15 cellular contexts compared by ENCODE assay signal in the genomic region with DNA sequence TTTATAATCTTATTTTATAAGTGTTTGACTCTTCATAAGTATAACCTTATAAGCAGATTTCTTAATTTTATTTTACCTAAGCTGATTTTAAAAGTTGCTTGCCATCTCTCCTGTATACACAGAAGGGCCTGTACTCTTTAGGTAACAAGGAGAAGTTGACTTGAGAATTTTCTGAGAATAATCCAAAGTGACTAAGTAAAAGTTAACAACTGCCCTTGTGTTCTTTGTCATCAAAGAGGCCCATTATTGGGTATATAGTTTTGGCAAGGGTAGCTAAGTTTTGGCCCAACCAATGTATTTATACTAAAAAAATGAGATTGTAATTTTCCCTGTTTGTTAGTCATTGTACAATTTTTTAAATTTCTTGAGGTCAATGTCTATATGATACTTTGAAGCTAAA. TPM values are rescaled to one million over a fixed set of nuclear protein-coding genes. Genes with fewer than 3 reads are reported as not detected.
A peak's percentile ranks its signal among the peaks of the same experiment; 100 is the strongest.
DNase-seq lines count a peak whose midpoint lies in the region; ATAC-seq and TF ChIP-seq lines count a peak whose summit lies in the region.
"Had no signal": no experiment of that assay in that cellular context is flagged by ENCODE, and none has a peak within 500 bp of the region (broad histone marks: within the 10 kb centered on the region; RNA-seq: fewer than 3 reads in every experiment).

No MANE protein-coding gene starts in this region.

- TF ChIP-seq POLR2A in erythroblast (IDR thresholded peaks at IDR 0.05; ENCODE audit: low read length): no peak

- H3K27ac Mint-ChIP-seq in activated CD8-positive, alpha-beta memory T cell treated with anti-CD3 and anti-CD28 coated beads, Interleukin-2, amount 10 ng/mL, durations not matched to agents 7 days and 5 days: peak overlapping the region; percentile 99

- H3K27ac ChIP-seq in PC-9 (no peak overlapping the region), thymus (ENCODE audit: low read depth) (no peak overlapping the region)
- H3K27ac ChIP-seq: gastrocnemius medialis had no signal

- H3K9me3 Mint-ChIP-seq in activated CD8-positive, alpha-beta memory T cell treated with anti-CD3 and anti-CD28 coated beads, Interleukin-2, amount 10 ng/mL, durations not matched to agents 7 days and 5 days (ENCODE audit: low read depth): no peaks in the 10 kb centered on the region

- ATAC-seq in activated CD8-positive, alpha-beta memory T cell treated with anti-CD3 and anti-CD28 coated beads, Interleukin-2, amount 10 ng/mL, durations not matched to agents 7 days and 5 days: no peak
- ATAC-seq in HG03342 (IDR thresholded peaks at IDR 0.05; ENCODE audit: unreplicated experiment) (no peak), HG03025 (IDR thresholded peaks at IDR 0.05; ENCODE audit: low FRiP score, unreplicated experiment) (no peak)
- ATAC-seq: gastrocnemius medialis had no signal

- H4K20me1 ChIP-seq in PC-9 (ENCODE audit: insufficient read depth): peaks cover 33% of the 10 kb centered on the region

- no TSS peak for BruUV-seq in PC-9 (replicated peaks; lab: Mats Ljungman, UMichigan)

- H3K27me3 ChIP-seq in PC-9 (ENCODE audit: insufficient read depth, low read depth) (no peaks in the 10 kb centered on the region), thymus (ENCODE audit: control insufficient read depth, insufficient read depth) (no peaks in the 10 kb centered on the region)
- H3K27me3 ChIP-seq: gastrocnemius medialis, sigmoid colon had no signal

- H3K4me3 Mint-ChIP-seq in activated CD8-positive, alpha-beta memory T cell treated with anti-CD3 and anti-CD28 coated beads, Interleukin-2, amount 10 ng/mL, durations not matched to agents 7 days and 5 days: peak overlapping the region; percentile 96
- H3K4me3 Mint-ChIP-seq: neural crest cell had no signal

- no peaks in the 10 kb centered on the region; the same call in 1 of the 2 replicates for H3K9me2 ChIP-seq in PC-9 (ENCODE audit: insufficient read depth)

- no peaks in the 10 kb centered on the region for H3K27me3 Mint-ChIP-seq in activated CD8-positive, alpha-beta memory T cell treated with anti-CD3 and anti-CD28 coated beads, Interleukin-2, amount 10 ng/mL, durations not matched to agents 7 days and 5 days

- H3K9me3 ChIP-seq in PC-9 (ENCODE audit: insufficient read depth, low read depth) (no peaks in the 10 kb centered on the region), thymus (ENCODE audit: control insufficient read depth) (no peaks in the 10 kb centered on the region)
- H3K9me3 ChIP-seq: gastrocnemius medialis, sigmoid colon had no signal

- H3K4me1 Mint-ChIP-seq in activated CD8-positive, alpha-beta memory T cell treated with anti-CD3 and anti-CD28 coated beads, Interleukin-2, amount 10 ng/mL, durations not matched to agents 7 days and 5 days: peaks cover 52% of the 10 kb centered on the region

- DNase-seq in activated CD8-positive, alpha-beta memory T cell treated with anti-CD3 and anti-CD28 coated beads, Interleukin-2, amount 10 ng/mL, durations not matched to agents 7 days and 5 days: no peak
- DNase-seq in activated CD8-positive, alpha-beta memory T cell treated with anti-CD3 and anti-CD28 coated beads for 24 hours: no peak
- DNase-seq in PC-9 (no peak), erythroblast (lab: John Stamatoyannopoulos, UW) (peak; percentile 9 to 41), 8988T (no peak)
- DNase-seq: NCI-H1105 treated with DMSO at 0.1 percent for 48 hours, NCI-H69, sigmoid colon, trophoblast cell had no signal

- H3K4me3 ChIP-seq in PC-9 (no peak overlapping the region), thymus (ENCODE audit: low read length) (peak overlapping the region; percentile 90)

- peaks cover 60% of the 10 kb centered on the region for H3K36me3 Mint-ChIP-seq in activated CD8-positive, alpha-beta memory T cell treated with anti-CD3 and anti-CD28 coated beads, Interleukin-2, amount 10 ng/mL, durations not matched to agents 7 days and 5 days

- peaks cover 78% of the 10 kb centered on the region for H3K79me2 ChIP-seq in PC-9 (ENCODE audit: low read depth)

- H3K4me1 ChIP-seq in PC-9 (replicated peaks; ENCODE audit: insufficient read depth) (peaks cover 36% of the 10 kb centered on the region), thymus (ENCODE audit: control insufficient read depth, insufficient read depth, low read length) (peaks cover 34% of the 10 kb centered on the region)
- H3K4me1 ChIP-seq: gastrocnemius medialis, sigmoid colon had no signal

- POLR2A ChIA-PET in PC-9 (lab: Charles Lee; ENCODE audit: unreplicated experiment): no interaction called here

- no peak overlapping the region for H2AFZ ChIP-seq in PC-9

- H3F3A ChIP-seq in PC-9 (ENCODE audit: insufficient read depth, low read depth): peaks cover 12% of the 10 kb centered on the region

- CTCF ChIA-PET in activated CD8-positive, alpha-beta memory T cell treated with anti-CD3 and anti-CD28 coated beads, Interleukin-2, amount 10 ng/mL, durations not matched to agents 7 days and 5 days (lab: Charles Lee): interaction anchor here (1.5 to 1.8 kb wide), 3 partner anchors 9 to 18 kb away, joined by 5 to 9 read pairs (median 6); no protein-coding TSS in a partner anchor
- CTCF ChIA-PET in PC-9 (lab: Charles Lee): interaction anchor here (0.8 kb wide), 1 partner anchor 29 kb away, joined by 7 read pairs; no protein-coding TSS in a partner anchor

- peak overlapping the region; percentile 89; the same call in 1 of the 2 replicates for H3K4me2 ChIP-seq in PC-9

- intact Hi-C loops in PC-9 (cut with micrococcal nuclease; ENCODE audit: unreplicated experiment): no loop called here

- peaks cover 6% of the 10 kb centered on the region; the same call in 1 of the 2 replicates for H3K36me3 ChIP-seq in PC-9 (ENCODE audit: low read depth)
- no peaks in the 10 kb centered on the region for H3K36me3 ChIP-seq in thymus (ENCODE audit: control insufficient read depth, insufficient read depth)
- H3K36me3 ChIP-seq: gastrocnemius medialis, sigmoid colon had no signal

- no peak for TF ChIP-seq CTCF in PC-9 (conservative IDR thresholded peaks at IDR 0.05)

RNA-seq across cellular contexts. Expression of gene LCP1, which starts 3.2 kb away (rescaled TPM):
- total RNA-seq in activated CD8-positive, alpha-beta memory T cell treated with anti-CD3 and anti-CD28 coated beads, Interleukin-2, amount 10 ng/mL, durations not matched to agents 7 days and 5 days: 1,000 to 10,000 TPM in 1 of 2 experiments, 100 to 1,000 TPM in 1; 923 to 1,101 TPM
- 131 and 197 TPM in 2 replicates for total RNA-seq in PC-9 (2021)
- polyA plus RNA-seq in thymus: 181 TPM

RNA-seq across cellular contexts. Expression of gene LRRC63, which starts 32.9 kb away (rescaled TPM):
- 1 to 10 TPM; 1.5 to 2.1 TPM for total RNA-seq in activated CD8-positive, alpha-beta memory T cell treated with anti-CD3 and anti-CD28 coated beads, Interleukin-2, amount 10 ng/mL, durations not matched to agents 7 days and 5 days
- total RNA-seq in PC-9 (2021): 0.28 TPM in 1 of 2 replicates, not detected in the other
- 0.46 TPM for polyA plus RNA-seq in thymus
- total RNA-seq: gastrocnemius medialis, H4, sigmoid colon had no signal
- polyA plus RNA-seq: sigmoid colon had no signal

Comparison
In these comparisons a context has a peak if more than half of its experiments do, and no peak if none do; other contexts are left out.
1. DNase-seq: peak in erythroblast (2 of 2); none in activated CD8-positive, alpha-beta memory T cell treated with anti-CD3 and anti-CD28 coated beads, Interleukin-2, amount 10 ng/mL, durations not matched to agents 7 days and 5 days (single experiment), activated CD8-positive, alpha-beta memory T cell treated with anti-CD3 and anti-CD28 coated beads for 24 hours (single experiment), PC-9 (0 of 2) and 8988T (single experiment).